ENCODE assay signal across 15 cellular contexts in genomic region chr3:112143251-112143650, GRCh38. TPM values are rescaled to one million over a fixed set of nuclear protein-coding genes. Genes with fewer than 3 reads are reported as not detected.
DNase-seq lines count a peak whose midpoint lies in the region; ATAC-seq and TF ChIP-seq lines count a peak whose summit lies in the region.
"Had no signal": no experiment of that assay in that cellular context is flagged by ENCODE, and none has a peak within 500 bp of the region (broad histone marks: within the 10 kb centered on the region; RNA-seq: fewer than 3 reads in every experiment).

No MANE protein-coding gene starts in this region.

- POLR2A ChIA-PET in activated CD4-positive, alpha-beta T cell treated with anti-CD3 and anti-CD28 coated beads for 36 hours (lab: Charles Lee): interaction anchor here (0.7 kb wide), 1 partner anchor 129 kb away, joined by 3 read pairs; no protein-coding TSS in a partner anchor
- POLR2A ChIA-PET in activated B cell treated with CpG ODN at 0.5 μM for 24 hours (lab: Charles Lee): no interaction called here

- TF ChIP-seq CTCF in activated B cell treated with CpG ODN at 0.5 μM for 24 hours (IDR thresholded peaks at IDR 0.05) (no peak), chondrocyte (IDR thresholded peaks at IDR 0.05) (no peak)

- H3K27me3 Mint-ChIP-seq in activated CD4-positive, alpha-beta T cell treated with anti-CD3 and anti-CD28 coated beads for 36 hours: no peaks in the 10 kb centered on the region
- no peaks in the 10 kb centered on the region for H3K27me3 Mint-ChIP-seq in activated B cell treated with CpG ODN at 0.5 μM for 24 hours
- H3K27me3 Mint-ChIP-seq in chondrocyte (ENCODE audit: low read depth): peaks cover 2% of the 10 kb centered on the region
- H3K27me3 Mint-ChIP-seq: progenitor cell of endocrine pancreas had no signal

- ATAC-seq in activated CD4-positive, alpha-beta T cell treated with anti-CD3 and anti-CD28 coated beads for 36 hours: peak; percentile 90
- ATAC-seq in activated B cell treated with CpG ODN at 0.5 μM for 24 hours (ENCODE audit: low read depth): peak; percentile 54

- no peak for DNase-seq in activated CD4-positive, alpha-beta T cell treated with anti-CD3 and anti-CD28 coated beads for 36 hours
- no peak for DNase-seq in activated CD4-positive, alpha-beta T cell treated with anti-CD3 and anti-CD28 coated beads, Interleukin-2, amount 50 U/mL, for 1 hour
- DNase-seq in HCEC 1CT (peak; percentile 45), activated B cell treated with CpG ODN at 0.5 μM for 24 hours (no peak), kidney tubule cell (ENCODE audit: low spot score) (peak; percentile 38), SHP77 treated with DMSO at 0.1 percent for 48 hours (lab: John Stamatoyannopoulos, UW) (no peak), NCI-H1105 (lab: John Stamatoyannopoulos, UW) (no peak), chondrocyte (ENCODE audit: low spot score) (no peak)
- DNase-seq: 8988T, foreskin melanocyte, H9, NCI-H2029 had no signal

- H3K9me3 Mint-ChIP-seq in activated CD4-positive, alpha-beta T cell treated with anti-CD3 and anti-CD28 coated beads for 36 hours (ENCODE audit: low read depth): peaks cover 24% of the 10 kb centered on the region
- H3K9me3 Mint-ChIP-seq in activated B cell treated with CpG ODN at 0.5 μM for 24 hours: peaks cover 32% of the 10 kb centered on the region
- H3K9me3 Mint-ChIP-seq in chondrocyte (ENCODE audit: low read depth): peaks cover 33% of the 10 kb centered on the region

- intact Hi-C loops in activated CD4-positive, alpha-beta T cell treated with anti-CD3 and anti-CD28 coated beads for 36 hours (cut with DNase I, micrococcal nuclease): loop anchor here (1.0 to 10.0 kb wide), 2 partner anchors 10 to 52 kb away; partner anchors contain the start of gene GCSAM (in 1 of the 2)
- intact Hi-C loops in activated B cell treated with CpG ODN at 0.5 μM for 24 hours (cut with micrococcal nuclease): no loop called here

- peaks cover 10% of the 10 kb centered on the region for H3K36me3 Mint-ChIP-seq in activated CD4-positive, alpha-beta T cell treated with anti-CD3 and anti-CD28 coated beads for 36 hours (ENCODE audit: low read depth)
- peaks cover 3% of the 10 kb centered on the region for H3K36me3 Mint-ChIP-seq in activated B cell treated with CpG ODN at 0.5 μM for 24 hours (ENCODE audit: low read depth)
- H3K36me3 Mint-ChIP-seq in chondrocyte (ENCODE audit: low read depth): peaks cover 7% of the 10 kb centered on the region

- H3K4me3 Mint-ChIP-seq in activated CD4-positive, alpha-beta T cell treated with anti-CD3 and anti-CD28 coated beads for 36 hours: peak overlapping the region; percentile 6
- H3K4me3 Mint-ChIP-seq in activated B cell treated with CpG ODN at 0.5 μM for 24 hours: no peak overlapping the region
- no peak overlapping the region for H3K4me3 Mint-ChIP-seq in chondrocyte (ENCODE audit: unreplicated experiment)
- H3K4me3 Mint-ChIP-seq: H9 had no signal

- peak overlapping the region; percentile 64 for H3K27ac Mint-ChIP-seq in activated CD4-positive, alpha-beta T cell treated with anti-CD3 and anti-CD28 coated beads for 36 hours
- H3K27ac Mint-ChIP-seq in activated B cell treated with CpG ODN at 0.5 μM for 24 hours (no peak overlapping the region), chondrocyte (ENCODE audit: unreplicated experiment) (no peak overlapping the region)
- H3K27ac Mint-ChIP-seq: H9, progenitor cell of endocrine pancreas had no signal

- peaks cover 26% of the 10 kb centered on the region for H3K4me1 Mint-ChIP-seq in activated CD4-positive, alpha-beta T cell treated with anti-CD3 and anti-CD28 coated beads for 36 hours
- H3K4me1 Mint-ChIP-seq in activated B cell treated with CpG ODN at 0.5 μM for 24 hours (peaks cover 9% of the 10 kb centered on the region), chondrocyte (ENCODE audit: low read depth) (no peaks in the 10 kb centered on the region)

- CTCF ChIA-PET in activated CD4-positive, alpha-beta T cell treated with anti-CD3 and anti-CD28 coated beads for 36 hours (lab: Charles Lee): no interaction called here
- CTCF ChIA-PET in activated B cell treated with CpG ODN at 0.5 μM for 24 hours (lab: Charles Lee): no interaction called here

RNA-seq across cellular contexts. Expression of gene GCSAM, which starts 10.2 kb away (rescaled TPM):
- total RNA-seq in activated CD4-positive, alpha-beta T cell treated with anti-CD3 and anti-CD28 coated beads for 36 hours: 10 to 100 TPM in 1 of 2 experiments, 1 to 10 TPM in 1; 9.3 to 12.1 TPM
- total RNA-seq in activated B cell treated with CpG ODN at 0.5 μM for 24 hours (16.0 and 17.3 TPM in 2 replicates), chondrocyte (not detected in 3 replicates)
- total RNA-seq: dermis microvascular lymphatic vessel endothelial cell, H9, progenitor cell of endocrine pancreas, SJSA1 had no signal

RNA-seq across cellular contexts. Expression of gene C3orf52, which starts 57.1 kb away (rescaled TPM):
- 1 to 10 TPM; 8.7 to 9.3 TPM for total RNA-seq in activated CD4-positive, alpha-beta T cell treated with anti-CD3 and anti-CD28 coated beads for 36 hours
- total RNA-seq in activated B cell treated with CpG ODN at 0.5 μM for 24 hours: 1.4 and 1.8 TPM in 2 replicates
- 2.1 to 5.8 TPM (median 4.3 TPM) in 3 replicates for total RNA-seq in chondrocyte

Comparison
In these comparisons a context has a peak if more than half of its experiments do, and no peak if none do; other contexts are left out.
1. DNase-seq: peak in HCEC 1CT (single experiment) and kidney tubule cell (single experiment); none in activated CD4-positive, alpha-beta T cell treated with anti-CD3 and anti-CD28 coated beads for 36 hours (single experiment), activated CD4-positive, alpha-beta T cell treated with anti-CD3 and anti-CD28 coated beads, Interleukin-2, amount 50 U/mL, for 1 hour (single experiment), activated B cell treated with CpG ODN at 0.5 μM for 24 hours (single experiment), SHP77 treated with DMSO at 0.1 percent for 48 hours (single experiment), NCI-H1105 (single experiment) and chondrocyte (single experiment).
2. RNA of gene GCSAM, which starts 10.2 kb away (total RNA-seq): 16.0 to 17.3 TPM in activated B cell treated with CpG ODN at 0.5 μM for 24 hours and 9.3 to 12.1 TPM in activated CD4-positive, alpha-beta T cell treated with anti-CD3 and anti-CD28 coated beads for 36 hours; not detected in chondrocyte; every median in the first group is over 10 times any median in the second.